18 cellular contexts compared by ENCODE assay signal in the genomic region with DNA sequence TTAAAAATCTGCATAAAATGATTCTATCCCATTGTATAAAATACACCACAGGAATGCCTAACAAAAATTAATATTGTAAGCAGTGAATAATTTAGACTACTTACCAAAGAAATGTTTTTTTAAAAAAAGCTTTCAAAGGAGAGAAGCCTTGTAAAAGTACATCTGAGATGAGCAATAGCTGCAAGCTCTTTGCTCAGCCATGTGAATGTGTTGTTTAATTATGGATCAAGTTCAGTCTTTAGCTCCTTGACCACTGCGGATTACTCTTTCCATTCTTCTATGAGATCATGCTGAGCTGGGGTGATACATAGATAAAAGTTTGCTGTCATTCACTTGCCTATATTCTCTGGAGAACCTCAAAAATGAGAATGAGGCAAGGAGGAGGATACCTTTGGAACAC.
DNase-seq lines count a peak whose midpoint lies in the region; ATAC-seq, FAIRE-seq and TF ChIP-seq lines count a peak whose summit lies in the region.
"Had no signal": no experiment of that assay in that cellular context is flagged by ENCODE, and none has a peak within 500 bp of the region (broad histone marks: within the 10 kb centered on the region; RNA-seq: fewer than 3 reads in every experiment).

No MANE protein-coding gene starts in this region.

- no peak overlapping the region for H2BK12ac ChIP-seq in neuronal stem cell (ENCODE audit: low read length)

- CTCF ChIA-PET in naive thymus-derived CD4-positive, alpha-beta T cell (lab: Charles Lee) = no interaction called here

- H3K14ac ChIP-seq in neuronal stem cell (ENCODE audit: low read length) = no peak overlapping the region

- no peak overlapping the region for H3K9ac ChIP-seq in astrocyte (ENCODE audit: low read length)
- no peak overlapping the region for H3K9ac ChIP-seq in neuronal stem cell (ENCODE audit: low read depth, low read length, poor library complexity)
- H3K9ac ChIP-seq: GM23248 had no signal

- no peak for TF ChIP-seq CTCF in GM23338 (conservative IDR thresholded peaks at IDR 0.05; ENCODE audit: low read depth in 2 of 2)
- TF ChIP-seq CTCF in astrocyte (IDR thresholded peaks at IDR 0.05; ENCODE audit: insufficient read depth, low read depth, low read length) = no peak
- no peak for TF ChIP-seq CTCF in CD14-positive monocyte (IDR thresholded peaks at IDR 0.05)

- H2AFZ ChIP-seq in GM23338 = no peak overlapping the region
- H2AFZ ChIP-seq in astrocyte (ENCODE audit: low read depth, low read length) = no peak overlapping the region
- H2AFZ ChIP-seq in neuronal stem cell (ENCODE audit: low read length) = peak overlapping the region; percentile 32
- H2AFZ ChIP-seq: GM23248 had no signal

- H3K27me3 Mint-ChIP-seq in GM23338 (ENCODE audit: insufficient read depth, low read depth, poor library complexity) (no peaks in the 10 kb centered on the region), astrocyte (ENCODE audit: low read depth, unreplicated experiment) (no peaks in the 10 kb centered on the region), CD14-positive monocyte (ENCODE audit: low read depth in 3 of 3) (no peaks in the 10 kb centered on the region)
- H3K27me3 Mint-ChIP-seq in naive thymus-derived CD4-positive, alpha-beta T cell = no peaks in the 10 kb centered on the region
- H3K27me3 Mint-ChIP-seq: B cell; CD4-positive, alpha-beta memory T cell had no signal

- H3K27ac ChIP-seq in GM23338 (ENCODE audit: low read depth) (no peak overlapping the region), astrocyte (ENCODE audit: low read depth, low read length) (no peak overlapping the region), neuronal stem cell (replicated peaks; ENCODE audit: low read length) (no peak overlapping the region)
- H3K27ac ChIP-seq in naive thymus-derived CD4-positive, alpha-beta T cell (ENCODE audit: low read depth, low read length) = no peak overlapping the region
- H3K27ac ChIP-seq: GM23248 had no signal

- H3K4me3 ChIP-seq in GM23338 (no peak overlapping the region), astrocyte (ENCODE audit: insufficient read depth, low read depth, low read length) (no peak overlapping the region), neuronal stem cell (ENCODE audit: low read length in 2 of 2) (no peak overlapping the region)
- H3K4me3 ChIP-seq in naive thymus-derived CD4-positive, alpha-beta T cell (ENCODE audit: low read length) = no peak overlapping the region
- H3K4me3 ChIP-seq: GM23248 had no signal

- H3K9me3 ChIP-seq in astrocyte (ENCODE audit: insufficient read depth, low read depth, low read length) = no peaks in the 10 kb centered on the region
- H3K9me3 ChIP-seq in neuronal stem cell (replicated peaks in 1 of 2; ENCODE audit: control insufficient read depth in 2 of 2, insufficient read depth in 1 of 2, low read depth in 1 of 2, low read length in 2 of 2) = peaks cover 0 to 8% of the 10 kb centered on the region in 2 donors
- H3K9me3 ChIP-seq in naive thymus-derived CD4-positive, alpha-beta T cell (ENCODE audit: control insufficient read depth in 2 of 3, low read length in 3 of 3) = no peaks in the 10 kb centered on the region

- H3K4me1 Mint-ChIP-seq in GM23338 = peaks cover 8% of the 10 kb centered on the region
- H3K4me1 Mint-ChIP-seq in astrocyte (ENCODE audit: low read depth, unreplicated experiment) = peaks cover 28% of the 10 kb centered on the region
- H3K4me1 Mint-ChIP-seq in CD14-positive monocyte = no peaks in the 10 kb centered on the region
- no peaks in the 10 kb centered on the region for H3K4me1 Mint-ChIP-seq in naive thymus-derived CD4-positive, alpha-beta T cell
- H3K4me1 Mint-ChIP-seq: B cell; CD4-positive, alpha-beta memory T cell had no signal

- no peak overlapping the region for H2AK5ac ChIP-seq in neuronal stem cell (ENCODE audit: low read depth, low read length)

- intact Hi-C loops in CD14-positive monocyte (cut with micrococcal nuclease) = no loop called here
- intact Hi-C loops in naive thymus-derived CD4-positive, alpha-beta T cell (cut with micrococcal nuclease) = no loop called here

- H3K36me3 Mint-ChIP-seq in GM23338 (ENCODE audit: low read depth) = no peaks in the 10 kb centered on the region; the same call in 1 of the 3 replicates
- H3K36me3 Mint-ChIP-seq in astrocyte (ENCODE audit: low read depth, unreplicated experiment) = no peaks in the 10 kb centered on the region
- H3K36me3 Mint-ChIP-seq in CD14-positive monocyte = no peaks in the 10 kb centered on the region
- no peaks in the 10 kb centered on the region for H3K36me3 Mint-ChIP-seq in naive thymus-derived CD4-positive, alpha-beta T cell
- H3K36me3 Mint-ChIP-seq: CD4-positive, alpha-beta memory T cell had no signal

- peaks cover 6% of the 10 kb centered on the region; the same call in 1 of the 2 replicates for H3K4me1 ChIP-seq in GM23338 (ENCODE audit: insufficient read depth)
- peaks cover 4% of the 10 kb centered on the region for H3K4me1 ChIP-seq in astrocyte (ENCODE audit: insufficient read depth, low read length)
- peaks cover 0 to 10% of the 10 kb centered on the region in 2 donors for H3K4me1 ChIP-seq in neuronal stem cell (ENCODE audit: control insufficient read depth in 2 of 2, insufficient read depth in 1 of 2, low read depth in 1 of 2, low read length in 2 of 2)
- H3K4me1 ChIP-seq in naive thymus-derived CD4-positive, alpha-beta T cell (ENCODE audit: control insufficient read depth in 2 of 2, insufficient read depth in 2 of 2, low read length in 2 of 2) = no peaks in the 10 kb centered on the region

- no peak overlapping the region for H4K8ac ChIP-seq in neuronal stem cell (ENCODE audit: low read depth, low read length)

- H3K79me2 ChIP-seq in GM23338 (replicated peaks; ENCODE audit: insufficient read depth) (no peaks in the 10 kb centered on the region), astrocyte (ENCODE audit: insufficient read depth, low read length) (no peaks in the 10 kb centered on the region)

- H3K36me3 ChIP-seq in GM23338 (ENCODE audit: insufficient read depth) (no peaks in the 10 kb centered on the region), astrocyte (ENCODE audit: insufficient read depth, low read length) (no peaks in the 10 kb centered on the region), neuronal stem cell (replicated peaks in 1 of 2; ENCODE audit: control insufficient read depth in 2 of 2, insufficient read depth in 2 of 2, low read length in 2 of 2) (no peaks in the 10 kb centered on the region)
- no peaks in the 10 kb centered on the region for H3K36me3 ChIP-seq in naive thymus-derived CD4-positive, alpha-beta T cell (ENCODE audit: control insufficient read depth in 2 of 3, insufficient read depth in 3 of 3, low read length in 3 of 3)

- H3K79me1 ChIP-seq in neuronal stem cell (ENCODE audit: low read depth, low read length) = no peaks in the 10 kb centered on the region

- FAIRE-seq in astrocyte (lab: Jason Lieb, UNC) = no peak
- FAIRE-seq: A204.1 had no signal

- H2BK15ac ChIP-seq in neuronal stem cell (ENCODE audit: low read length) = no peak overlapping the region

- no peaks in the 10 kb centered on the region for H3K9me2 ChIP-seq in GM23338 (ENCODE audit: insufficient read depth)

- H3F3A ChIP-seq in GM23338 (replicated peaks; ENCODE audit: low read depth) = no peaks in the 10 kb centered on the region

- H4K91ac ChIP-seq in neuronal stem cell (ENCODE audit: low read depth, low read length, poor library complexity) = no peak overlapping the region

- H3K9me3 Mint-ChIP-seq in GM23338 (peaks cover 8% of the 10 kb centered on the region; the same call in 2 of the 3 replicates), astrocyte (ENCODE audit: unreplicated experiment) (peaks cover 5% of the 10 kb centered on the region), CD14-positive monocyte (peaks cover 0 to 3% (median 1%) of the 10 kb centered on the region in 7 donors)
- H3K9me3 Mint-ChIP-seq in naive thymus-derived CD4-positive, alpha-beta T cell = peaks cover 0 to 13% (median 3%) of the 10 kb centered on the region in 11 donors

- H3K4me3 Mint-ChIP-seq in GM23338 = no peak overlapping the region
- no peak overlapping the region for H3K4me3 Mint-ChIP-seq in astrocyte (ENCODE audit: unreplicated experiment)
- H3K4me3 Mint-ChIP-seq in CD14-positive monocyte = no peak overlapping the region
- no peak overlapping the region for H3K4me3 Mint-ChIP-seq in naive thymus-derived CD4-positive, alpha-beta T cell
- H3K4me3 Mint-ChIP-seq: B cell; CD4-positive, alpha-beta memory T cell; HFFc6 had no signal

- no peaks in the 10 kb centered on the region for H4K20me1 ChIP-seq in GM23338 (replicated peaks; ENCODE audit: insufficient read depth)
- no peaks in the 10 kb centered on the region for H4K20me1 ChIP-seq in astrocyte (ENCODE audit: insufficient read depth, low read length)

- no CpG with 5 or more reads among the region's 1 CpG for WGBS in neuronal stem cell (ENCODE audit: extremely low coverage in 2 of 2, insufficient read length in 2 of 2, insufficient replicate concordance in 1 of 2), 2 donors

- no peak overlapping the region for H3K18ac ChIP-seq in neuronal stem cell (ENCODE audit: low read length)

- POLR2A ChIA-PET in naive thymus-derived CD4-positive, alpha-beta T cell (lab: Charles Lee) = no interaction called here

- H3K4ac ChIP-seq in neuronal stem cell (ENCODE audit: low read length) = no peak overlapping the region

- H3K27ac Mint-ChIP-seq in GM23338 = peak overlapping the region; percentile 52; the same call in 1 of the 2 replicates
- H3K27ac Mint-ChIP-seq in astrocyte (ENCODE audit: unreplicated experiment) = no peak overlapping the region
- no peak overlapping the region for H3K27ac Mint-ChIP-seq in CD14-positive monocyte
- H3K27ac Mint-ChIP-seq in naive thymus-derived CD4-positive, alpha-beta T cell = no peak overlapping the region
- H3K27ac Mint-ChIP-seq: B cell; CD4-positive, alpha-beta memory T cell; HFFc6 had no signal

- ATAC-seq in GM23338 = no peak
- no peak for ATAC-seq in GM18870 (IDR thresholded peaks at IDR 0.05; ENCODE audit: unreplicated experiment)
- ATAC-seq in naive thymus-derived CD4-positive, alpha-beta T cell = no peak

- DNase-seq in GM23338 (ENCODE audit: low spot score) (peak; percentile 2), LHCN-M2 (ENCODE audit: low read depth) (peak; percentile 14), astrocyte (ENCODE audit: low read depth) (peak; percentile 27), neuronal stem cell (ENCODE audit: low spot score) (no peak), putamen (ENCODE audit: low spot score) (no peak), CD14-positive monocyte (ENCODE audit: low spot score) (no peak)
- no peak for DNase-seq in naive thymus-derived CD4-positive, alpha-beta T cell
- DNase-seq: C1 segment of cervical spinal cord; CD4-positive, alpha-beta memory T cell; DND-41; GF-D8; GM23248; H7; HFFc6; KBM-7 had no signal

- H3K4me2 ChIP-seq in GM23338 (no peak overlapping the region), astrocyte (ENCODE audit: low read length) (no peak overlapping the region), neuronal stem cell (ENCODE audit: insufficient read depth, low read length, poor library complexity, severe bottlenecking) (no peak overlapping the region)

- no peak overlapping the region for H2BK5ac ChIP-seq in neuronal stem cell (ENCODE audit: low read length)

- H3K27me3 ChIP-seq in GM23338 (ENCODE audit: insufficient read depth) (no peaks in the 10 kb centered on the region), astrocyte (ENCODE audit: insufficient read depth, low read length) (no peaks in the 10 kb centered on the region), neuronal stem cell (ENCODE audit: control insufficient read depth in 3 of 3, insufficient read depth in 3 of 3, low read depth in 1 of 3, low read length in 3 of 3) (no peaks in the 10 kb centered on the region)
- no peaks in the 10 kb centered on the region for H3K27me3 ChIP-seq in naive thymus-derived CD4-positive, alpha-beta T cell (ENCODE audit: control insufficient read depth in 2 of 2, insufficient read depth in 2 of 2, low read length in 2 of 2)

- H2BK120ac ChIP-seq in neuronal stem cell (ENCODE audit: low read depth, low read length) = no peak overlapping the region

- H3K23ac ChIP-seq in neuronal stem cell (ENCODE audit: low read depth, low read length, poor library complexity) = no peak overlapping the region

Comparison
In these comparisons a context has a peak if more than half of its experiments do, and no peak if none do; other contexts are left out.
1. DNase-seq: peak in GM23338 (single experiment), LHCN-M2 (single experiment) and astrocyte (single experiment); none in neuronal stem cell (single experiment), putamen (single experiment), CD14-positive monocyte (single experiment) and naive thymus-derived CD4-positive, alpha-beta T cell (0 of 9).